Comparison of ENCODE assay signal across 8 cellular contexts in genomic region chr4:59024257-59024656, GRCh38.
"Had no signal": no experiment of that assay in that cellular context is flagged by ENCODE, and none has a peak within 500 bp of the region (broad histone marks: within the 10 kb centered on the region; RNA-seq: fewer than 3 reads in every experiment).

No MANE protein-coding gene starts in this region.

- H3K27me3 Mint-ChIP-seq: IgD-negative memory B cell had no signal

- H3K27ac Mint-ChIP-seq: GM23338, H9, IgD-negative memory B cell had no signal

- H2AFZ ChIP-seq: GM23338 had no signal

- H3K4me3 ChIP-seq: GM23338 had no signal

- H3K4me3 Mint-ChIP-seq: GM23338, H9 had no signal

- H3K4me2 ChIP-seq: GM23338 had no signal

- H3K36me3 Mint-ChIP-seq: IgD-negative memory B cell had no signal

- ATAC-seq: GM23338 had no signal

- DNase-seq: H9, HCEC 1CT, KG1 had no signal

- H3K4me1 Mint-ChIP-seq: GM23338, H9, IgD-negative memory B cell had no signal

- H3K27ac ChIP-seq: HL-60 had no signal

- H3K9me3 Mint-ChIP-seq: GM23338 had no signal

- FAIRE-seq: H1, H54 had no signal
